In the genomic region with DNA sequence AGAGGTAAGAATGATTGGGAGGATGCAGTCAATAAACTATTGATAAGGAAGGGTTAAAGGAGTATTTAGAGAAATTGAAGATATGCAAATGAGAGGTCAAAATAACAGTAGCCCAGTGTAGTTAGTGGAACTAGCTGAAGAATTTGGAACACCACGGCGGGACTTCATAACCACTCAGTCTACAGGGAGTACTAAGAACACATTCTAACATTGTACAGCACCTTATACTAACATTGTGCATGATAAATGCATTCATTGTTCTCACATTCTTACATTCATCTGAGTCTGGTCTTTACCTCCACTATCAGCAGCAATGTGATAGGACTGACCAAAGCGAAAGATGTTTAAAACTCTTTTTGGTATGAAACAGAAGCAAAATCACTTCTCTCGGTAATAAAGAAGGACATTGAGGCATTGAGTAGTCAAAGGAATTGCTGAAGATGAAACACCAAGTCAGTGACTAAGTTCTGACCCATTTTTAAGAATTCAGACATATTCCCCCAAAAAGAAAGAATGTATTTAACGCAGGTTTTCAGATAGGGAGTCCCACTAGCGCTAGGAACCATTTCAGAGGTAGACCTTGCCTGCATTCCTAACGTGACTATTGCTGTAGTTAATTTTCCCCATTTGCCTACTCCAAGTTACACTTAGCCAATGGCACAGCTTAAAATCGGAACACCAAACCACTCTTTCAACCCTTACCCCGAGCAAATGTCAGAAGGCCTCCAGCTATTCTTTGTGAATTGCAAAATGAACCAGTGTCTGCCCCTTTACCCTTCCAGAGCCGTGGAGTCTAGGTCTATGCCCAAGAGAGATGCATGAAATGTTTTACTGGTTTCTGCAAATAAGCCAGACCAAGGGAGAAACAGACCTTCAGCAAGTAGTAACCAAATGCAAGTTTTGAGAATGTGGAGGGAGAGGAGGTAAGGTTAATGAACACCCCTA, we compare ENCODE assay signal across 9 cellular contexts.
DNase-seq lines count a peak whose midpoint lies in the region; ATAC-seq, FAIRE-seq and TF ChIP-seq lines count a peak whose summit lies in the region.
"Had no signal": no experiment of that assay in that cellular context is flagged by ENCODE, and none has a peak within 500 bp of the region (broad histone marks: within the 10 kb centered on the region; RNA-seq: fewer than 3 reads in every experiment).

No MANE protein-coding gene starts in this region.

- H3K4me3 ChIP-seq in left ventricle myocardium inferior (no peak overlapping the region), kidney (ENCODE audit: low read length in 2 of 2) (peak overlapping the region in 1 of 2 donors; percentile 2), prostate gland (no peak overlapping the region)

- TF ChIP-seq POLR2A in prostate gland (IDR thresholded peaks at IDR 0.05), result no peak

- no peak for FAIRE-seq in kidney (lab: Jason Lieb, UNC)

- DNase-seq in left ventricle myocardium inferior (no peak), cardiac septum (ENCODE audit: low spot score) (no peak), kidney (no peak), prostate gland (ENCODE audit: low spot score) (no peak), OCI-M2 (lab: John Stamatoyannopoulos, UW; ENCODE audit: unreplicated experiment) (no peak), NCI-H1436 (lab: John Stamatoyannopoulos, UW) (no peak)
- no peak for DNase-seq in stimulated activated CD4-positive, alpha-beta T cell treated with anti-CD3 and anti-CD28 coated beads, Interleukin-12 subunit alpha, Interleukin-12 subunit beta, amount 100 ng/mL, for 4 hours
- DNase-seq: activated T-cell treated with anti-CD3 and anti-CD28 coated beads, Interleukin-2, amount 50 U/mL, for 24 hours had no signal

- H3K9ac ChIP-seq in kidney (ENCODE audit: low read length in 2 of 2), result no peak overlapping the region

- no peak for ATAC-seq in HG02798 (IDR thresholded peaks at IDR 0.05; ENCODE audit: poor library complexity, unreplicated experiment)

- H3K27me3 ChIP-seq in left ventricle myocardium inferior (ENCODE audit: low read depth), result no peaks in the 10 kb centered on the region
- H3K27me3 ChIP-seq in prostate gland (replicated peaks; ENCODE audit: insufficient read depth), result no peaks in the 10 kb centered on the region

- intact Hi-C loops in left ventricle myocardium inferior (cut with micrococcal nuclease), result no loop called here
- intact Hi-C loops in cardiac septum (cut with DNase I), result no loop called here
- intact Hi-C loops in kidney (cut with DNase I), result no loop called here
- intact Hi-C loops in prostate gland (cut with DNase I), result no loop called here

- H3K27ac ChIP-seq in left ventricle myocardium inferior (replicated peaks) (peak overlapping the region; percentile 99), kidney (ENCODE audit: low read depth in 2 of 2, low read length in 2 of 2) (peak overlapping the region; percentile 85 to 98), prostate gland (peak overlapping the region; percentile 95 to 97)

- 75% methylated on average over 10 of the region's 10 CpGs for WGBS in prostate gland

- no peak for TF ChIP-seq CTCF in left ventricle myocardium inferior (IDR thresholded peaks at IDR 0.05; ENCODE audit: borderline replicate concordance)
- TF ChIP-seq CTCF in kidney (IDR thresholded peaks at IDR 0.05; ENCODE audit: borderline replicate concordance, extremely low read depth, insufficient read depth), result no peak
- no peak for TF ChIP-seq CTCF in prostate gland (IDR thresholded peaks at IDR 0.05)

- no peaks in the 10 kb centered on the region for H3K36me3 ChIP-seq in left ventricle myocardium inferior
- no peaks in the 10 kb centered on the region for H3K36me3 ChIP-seq in kidney (ENCODE audit: control insufficient read depth in 1 of 2, insufficient read depth in 2 of 2, low read length in 2 of 2)
- H3K36me3 ChIP-seq in prostate gland, result no peaks in the 10 kb centered on the region

- H3K4me1 ChIP-seq in left ventricle myocardium inferior, result peaks cover 85% of the 10 kb centered on the region
- peaks cover 78 to 82% of the 10 kb centered on the region in 2 donors for H3K4me1 ChIP-seq in kidney (ENCODE audit: control insufficient read depth in 1 of 2, insufficient read depth in 1 of 2, low read depth in 1 of 2, low read length in 2 of 2)
- H3K4me1 ChIP-seq in prostate gland (replicated peaks), result peaks cover 22% of the 10 kb centered on the region

- no peaks in the 10 kb centered on the region for H3K9me3 ChIP-seq in left ventricle myocardium inferior (replicated peaks)
- no peaks in the 10 kb centered on the region for H3K9me3 ChIP-seq in kidney (ENCODE audit: control insufficient read depth in 1 of 2, low read length in 2 of 2)
- H3K9me3 ChIP-seq in prostate gland, result no peaks in the 10 kb centered on the region
